8 cellular contexts compared by ENCODE assay signal in genomic region chr3:27467545-27467944, GRCh38. TPM values are rescaled to one million over a fixed set of nuclear protein-coding genes. Genes with fewer than 3 reads are reported as not detected.
DNase-seq lines count a peak whose midpoint lies in the region; ATAC-seq, FAIRE-seq and TF ChIP-seq lines count a peak whose summit lies in the region.

No MANE protein-coding gene starts in this region.

- H3K4me1 Mint-ChIP-seq in central memory CD8-positive, alpha-beta T cell = peaks cover 23% of the 10 kb centered on the region
- peaks cover 8% of the 10 kb centered on the region for H3K4me1 Mint-ChIP-seq in activated T-helper 1 cell treated with anti-CD3 and anti-CD28 coated beads, Interleukin-12 subunit alpha, Interleukin-12 subunit beta, Interleukin-2, Interleukin-4 antibody, amounts not matched to agents 30 ng/mL and 10 ng/mL and 1 ng/mL, durations not matched to agents 14 hours and 24 hours and 36 hours (ENCODE audit: low read depth)

- peaks cover 0 to 3% (median 0%) of the 10 kb centered on the region in 4 donors for H3K4me1 ChIP-seq in liver (ENCODE audit: control insufficient read depth in 4 of 4, insufficient read depth in 4 of 4, low read length in 3 of 4)
- no peaks in the 10 kb centered on the region for H3K4me1 ChIP-seq in effector memory CD4-positive, alpha-beta T cell (ENCODE audit: control insufficient read depth, insufficient read depth, low read length, poor library complexity, severe bottlenecking)

- H3K9me3 ChIP-seq in liver (ENCODE audit: control insufficient read depth in 4 of 4, low read length in 3 of 4) = no peaks in the 10 kb centered on the region
- no peaks in the 10 kb centered on the region for H3K9me3 ChIP-seq in effector memory CD4-positive, alpha-beta T cell (ENCODE audit: control insufficient read depth, low read length)

- H3K9me3 Mint-ChIP-seq in central memory CD8-positive, alpha-beta T cell = no peaks in the 10 kb centered on the region
- H3K9me3 Mint-ChIP-seq in activated T-helper 1 cell treated with anti-CD3 and anti-CD28 coated beads, Interleukin-12 subunit alpha, Interleukin-12 subunit beta, Interleukin-2, Interleukin-4 antibody, amounts not matched to agents 30 ng/mL and 10 ng/mL and 1 ng/mL, durations not matched to agents 14 hours and 24 hours and 36 hours = no peaks in the 10 kb centered on the region

- H3K27me3 Mint-ChIP-seq in central memory CD8-positive, alpha-beta T cell = no peaks in the 10 kb centered on the region
- H3K27me3 Mint-ChIP-seq in activated T-helper 1 cell treated with anti-CD3 and anti-CD28 coated beads, Interleukin-12 subunit alpha, Interleukin-12 subunit beta, Interleukin-2, Interleukin-4 antibody, amounts not matched to agents 30 ng/mL and 10 ng/mL and 1 ng/mL, durations not matched to agents 14 hours and 24 hours and 36 hours (ENCODE audit: insufficient read depth) = no peaks in the 10 kb centered on the region

- DNase-seq in D721Med (ENCODE audit: insufficient read length, low spot score) (no peak), NCI-H446 (lab: John Stamatoyannopoulos, UW) (peak; percentile 1 to 26)
- no peak for DNase-seq in central memory CD8-positive, alpha-beta T cell (ENCODE audit: low spot score in 2 of 2)
- DNase-seq in activated T-helper 1 cell treated with anti-CD3 and anti-CD28 coated beads, Interleukin-12 subunit alpha, Interleukin-12 subunit beta, Interleukin-2, Interleukin-4 antibody, amounts not matched to agents 30 ng/mL and 10 ng/mL and 1 ng/mL, durations not matched to agents 14 hours and 24 hours and 36 hours (ENCODE audit: low spot score) = no peak
- DNase-seq in effector memory CD4-positive, alpha-beta T cell = no peak

- peak overlapping the region in 1 of 2 donors; percentile 66 for H3K9ac ChIP-seq in liver (ENCODE audit: low read depth in 1 of 2, low read length in 2 of 2)

- H3K27ac Mint-ChIP-seq in central memory CD8-positive, alpha-beta T cell (ENCODE audit: low read depth) = peak overlapping the region; percentile 29
- H3K27ac Mint-ChIP-seq in activated T-helper 1 cell treated with anti-CD3 and anti-CD28 coated beads, Interleukin-12 subunit alpha, Interleukin-12 subunit beta, Interleukin-2, Interleukin-4 antibody, amounts not matched to agents 30 ng/mL and 10 ng/mL and 1 ng/mL, durations not matched to agents 14 hours and 24 hours and 36 hours = no peak overlapping the region

- no peaks in the 10 kb centered on the region for H3K27me3 ChIP-seq in liver (ENCODE audit: control insufficient read depth in 4 of 4, insufficient read depth in 4 of 4, low read length in 3 of 4)
- H3K27me3 ChIP-seq in effector memory CD4-positive, alpha-beta T cell (replicated peaks; ENCODE audit: control insufficient read depth, insufficient read depth, low read length, poor library complexity, severe bottlenecking) = no peaks in the 10 kb centered on the region

- FAIRE-seq in D721Med (lab: Jason Lieb, UNC) = peak; percentile 29

- ATAC-seq in GM18867 (IDR thresholded peaks at IDR 0.05; ENCODE audit: unreplicated experiment) = peak; percentile 93
- peak; percentile 89 for ATAC-seq in HG02970 (IDR thresholded peaks at IDR 0.05; ENCODE audit: low FRiP score, unreplicated experiment)
- ATAC-seq in central memory CD8-positive, alpha-beta T cell (replicated peaks; ENCODE audit: extremely low read depth, poor library complexity, severe bottlenecking) = peak; percentile 86

- TF ChIP-seq CTCF in D721Med (IDR thresholded peaks at IDR 0.05; ENCODE audit: insufficient read depth, missing control alignments) = peak; percentile 57
- peak; percentile 64 for TF ChIP-seq CTCF in liver (IDR thresholded peaks at IDR 0.05; ENCODE audit: low read depth, low read length, missing input control)

- peak; percentile 93 to 94 for TF ChIP-seq RAD21 in liver (IDR thresholded peaks at IDR 0.05)

- 20% methylated on average over 3 of the region's 3 CpGs for WGBS in liver

- no peaks in the 10 kb centered on the region for H3K36me3 ChIP-seq in liver (ENCODE audit: control insufficient read depth in 4 of 4, insufficient read depth in 3 of 4, low read depth in 1 of 4, low read length in 3 of 4)
- H3K36me3 ChIP-seq in effector memory CD4-positive, alpha-beta T cell (ENCODE audit: control insufficient read depth, insufficient read depth, low read length) = no peaks in the 10 kb centered on the region

- H3K4me3 Mint-ChIP-seq in central memory CD8-positive, alpha-beta T cell = no peak overlapping the region
- H3K4me3 Mint-ChIP-seq in activated T-helper 1 cell treated with anti-CD3 and anti-CD28 coated beads, Interleukin-12 subunit alpha, Interleukin-12 subunit beta, Interleukin-2, Interleukin-4 antibody, amounts not matched to agents 30 ng/mL and 10 ng/mL and 1 ng/mL, durations not matched to agents 14 hours and 24 hours and 36 hours = no peak overlapping the region

- no peak overlapping the region for H3K27ac ChIP-seq in liver (ENCODE audit: low read depth in 1 of 2, low read length in 2 of 2)
- H3K27ac ChIP-seq in effector memory CD4-positive, alpha-beta T cell (ENCODE audit: insufficient read depth, low read length, poor library complexity, severe bottlenecking) = no peak overlapping the region

- no peak overlapping the region for H3K4me3 ChIP-seq in liver (ENCODE audit: low read depth in 1 of 3, low read length in 3 of 3)
- no peak overlapping the region for H3K4me3 ChIP-seq in effector memory CD4-positive, alpha-beta T cell (ENCODE audit: insufficient read depth, low read depth, low read length, poor library complexity, severe bottlenecking)

- intact Hi-C loops in activated T-helper 1 cell treated with anti-CD3 and anti-CD28 coated beads, Interleukin-12 subunit alpha, Interleukin-12 subunit beta, Interleukin-2, Interleukin-4 antibody, amounts not matched to agents 30 ng/mL and 10 ng/mL and 1 ng/mL, durations not matched to agents 14 hours and 24 hours and 36 hours (cut with micrococcal nuclease) = loop anchor here (1.0 to 5.0 kb wide), 4 partner anchors 13 to 335 kb away; no protein-coding TSS in a partner anchor

- peaks cover 11% of the 10 kb centered on the region for H3K36me3 Mint-ChIP-seq in central memory CD8-positive, alpha-beta T cell (ENCODE audit: insufficient read depth)
- H3K36me3 Mint-ChIP-seq in activated T-helper 1 cell treated with anti-CD3 and anti-CD28 coated beads, Interleukin-12 subunit alpha, Interleukin-12 subunit beta, Interleukin-2, Interleukin-4 antibody, amounts not matched to agents 30 ng/mL and 10 ng/mL and 1 ng/mL, durations not matched to agents 14 hours and 24 hours and 36 hours (ENCODE audit: low read depth) = peaks cover 5% of the 10 kb centered on the region

TF ChIP-seq in liver, 16 proteins besides CTCF, POLR2A, EP300 and RAD21:
- TF ChIP-seq RXRA (IDR thresholded peaks at IDR 0.05) (no peak), YY1 (IDR thresholded peaks at IDR 0.05) (peak; percentile 72)

RNA-seq across cellular contexts. Expression of gene SLC4A7, which starts 16.6 kb away (rescaled TPM):
- total RNA-seq in liver = 1 to 10 TPM; 6.3 to 9.8 TPM
- 1 to 10 TPM in 1 of 2 donors, under 1 TPM in 1; 0.76 to 1.8 TPM for polyA plus RNA-seq in liver
- total RNA-seq in activated T-helper 1 cell treated with anti-CD3 and anti-CD28 coated beads, Interleukin-12 subunit alpha, Interleukin-12 subunit beta, Interleukin-2, Interleukin-4 antibody, amounts not matched to agents 30 ng/mL and 10 ng/mL and 1 ng/mL, durations not matched to agents 14 hours and 24 hours and 36 hours = 65.5 and 66.7 TPM in 2 replicates

Comparison
In these comparisons a context has a peak if more than half of its experiments do, and no peak if none do; other contexts are left out.
1. DNase-seq: peak in NCI-H446 (2 of 2); none in D721Med (single experiment), central memory CD8-positive, alpha-beta T cell (0 of 2), activated T-helper 1 cell treated with anti-CD3 and anti-CD28 coated beads, Interleukin-12 subunit alpha, Interleukin-12 subunit beta, Interleukin-2, Interleukin-4 antibody, amounts not matched to agents 30 ng/mL and 10 ng/mL and 1 ng/mL, durations not matched to agents 14 hours and 24 hours and 36 hours (single experiment) and effector memory CD4-positive, alpha-beta T cell (0 of 3).
2. Peak in every context shown above with its lines, with median percentiles within 50 percentile points of each other: ATAC-seq.